Comparison of ENCODE assay signal across 25 cellular contexts in genomic region chr17:52831536-52831935, GRCh38.
"Had no signal": no experiment of that assay in that cellular context is flagged by ENCODE, and none has a peak within 500 bp of the region (broad histone marks: within the 10 kb centered on the region; RNA-seq: fewer than 3 reads in every experiment).

No MANE protein-coding gene starts in this region.

- DNase-seq: stimulated activated CD4-positive, alpha-beta T cell treated with anti-CD3 and anti-CD28 coated beads, Interleukin-2, amount 100 ng/mL, for 48 hours; stimulated activated CD4-positive, alpha-beta T cell treated with anti-CD3 and anti-CD28 coated beads, Interleukin-4, amount 100 ng/mL, for 1 hour; stimulated activated CD4-positive, alpha-beta T cell treated with anti-CD3 and anti-CD28 coated beads, Interleukin-4, amount 100 ng/mL, for 24 hours; stimulated activated CD4-positive, alpha-beta T cell treated with anti-CD3 and anti-CD28 coated beads, Interleukin-4, amount 100 ng/mL, for 4 hours; stimulated activated CD8-positive, alpha-beta memory T cell treated with anti-CD3 and anti-CD28 coated beads, Interleukin-4, amount 100 ng/mL, for 48 hours; stimulated activated naive B cell treated with anti-CD40 and anti-IgM and Interleukin-4, amounts not matched to agents 10 μg/mL and 1 μg/mL and 100 μg/mL, for 72 hours; stimulated activated naive CD4-positive, alpha-beta T cell; stimulated activated naive CD4-positive, alpha-beta T cell treated with Interleukin-2 at 50 U/mL for 16 hours; stimulated activated naive CD8-positive, alpha-beta T cell treated with anti-CD3 and anti-CD28 coated beads, Interleukin-15, amount 100 ng/mL, for 72 hours; stimulated activated naive CD8-positive, alpha-beta T cell treated with anti-CD3 and anti-CD28 coated beads, Interleukin-15, Interleukin-2, amounts not matched to agents 100 U/mL and 50 U/mL, for 24 hours; stomach; substantia nigra; testis; thyroid gland; tibial artery; trophoblast cell; upper lobe of left lung; upper lobe of right lung; uterus had no signal

- H3K4me3 ChIP-seq: stomach, suprapubic skin, testis, thoracic aorta, thyroid gland, tibial artery, tibial nerve, upper lobe of left lung, upper lobe of right lung, uterus, vagina had no signal

- H3K4me1 ChIP-seq: stomach, suprapubic skin, testis, thyroid gland, tibial artery, tibial nerve, upper lobe of left lung, upper lobe of right lung, uterus, vagina had no signal

- H3K9me3 ChIP-seq: stomach, suprapubic skin, testis, thoracic aorta, thyroid gland, tibial artery, tibial nerve, upper lobe of left lung, upper lobe of right lung, uterus, vagina had no signal

- ATAC-seq: stimulated activated effector memory CD8-positive, alpha-beta T cell treated with anti-CD3 and anti-CD28 coated beads, Interleukin-12 subunit alpha, Interleukin-12 subunit beta, amount 100 ng/mL, for 72 hours; stimulated activated memory B cell treated with anti-CD40 and anti-IgM and Interleukin-4, amounts not matched to agents 10 μg/mL and 1 μg/mL and 100 μg/mL, for 72 hours; stimulated activated naive B cell treated with anti-CD40 and anti-IgM and Interleukin-4, amounts not matched to agents 10 μg/mL and 1 μg/mL and 100 μg/mL, for 72 hours; stimulated activated naive CD8-positive, alpha-beta T cell treated with anti-CD3 and anti-CD28 coated beads, Interleukin-15, amount 100 ng/mL, for 72 hours; stimulated activated naive CD8-positive, alpha-beta T cell treated with anti-CD3 and anti-CD28 coated beads, Interleukin-15, Interleukin-2, amounts not matched to agents 100 U/mL and 50 U/mL, for 24 hours; upper lobe of right lung had no signal

- H3K36me3 ChIP-seq: stomach, suprapubic skin, thoracic aorta, thyroid gland, tibial artery, tibial nerve, upper lobe of left lung, upper lobe of right lung, uterus, vagina had no signal

- H3K27ac ChIP-seq: stomach, suprapubic skin, testis, thoracic aorta, thyroid gland, tibial artery, tibial nerve, upper lobe of left lung, upper lobe of right lung, uterus, vagina had no signal

- H3K27me3 ChIP-seq: stomach, suprapubic skin, testis, thyroid gland, tibial artery, tibial nerve, upper lobe of left lung, upper lobe of right lung, uterus, vagina had no signal
